22 cellular contexts compared by ENCODE assay signal in genomic region chr9:109290385-109290784, GRCh38. TPM values are rescaled to one million over a fixed set of nuclear protein-coding genes. Genes with fewer than 3 reads are reported as not detected.
A peak's percentile ranks its signal among the peaks of the same experiment; 100 is the strongest.
DNase-seq lines count a peak whose midpoint lies in the region; ATAC-seq, FAIRE-seq and TF ChIP-seq lines count a peak whose summit lies in the region.
"Had no signal": no experiment of that assay in that cellular context is flagged by ENCODE, and none has a peak within 500 bp of the region (broad histone marks: within the 10 kb centered on the region; RNA-seq: fewer than 3 reads in every experiment).

No MANE protein-coding gene starts in this region.

- H3K9me3 ChIP-seq in PC-9 (ENCODE audit: insufficient read depth, low read depth) (no peaks in the 10 kb centered on the region), pancreas (no peaks in the 10 kb centered on the region)
- H3K9me3 ChIP-seq: A549; BE2C; BLaER1 treated with 17β-estradiol and CSF1 and Interleukin-3, amounts not matched to agents 10 nM and 100 nM had no signal

- H3K4me1 ChIP-seq in PC-9 (replicated peaks; ENCODE audit: insufficient read depth) (peaks cover 32% of the 10 kb centered on the region), pancreas (peaks cover 42 to 57% (median 44%) of the 10 kb centered on the region in 3 donors)
- H3K4me1 ChIP-seq: BE2C; BLaER1 treated with 17β-estradiol and CSF1 and Interleukin-3, amounts not matched to agents 10 nM and 100 nM had no signal

- H3K27ac ChIP-seq in C4-2B, result peak overlapping the region; percentile 53; the same call in 1 of the 2 replicates
- peak overlapping the region; percentile 51 for H3K27ac ChIP-seq in PC-9
- H3K27ac ChIP-seq in pancreas, result peak overlapping the region in 3 of 4 donors; percentile 39 to 82 (median 80)
- H3K27ac ChIP-seq: A549; BLaER1 treated with 17β-estradiol and CSF1 and Interleukin-3, amounts not matched to agents 10 nM and 100 nM had no signal

- H3K9me3 Mint-ChIP-seq in type B pancreatic cell, result no peaks in the 10 kb centered on the region
- H3K9me3 Mint-ChIP-seq: CD4-positive, alpha-beta memory T cell; GM23338; H9 had no signal

- H3K4me3 ChIP-seq in PC-9 (no peak overlapping the region), pancreas (no peak overlapping the region)
- H3K4me3 ChIP-seq: A549; BLaER1 treated with 17β-estradiol and CSF1 and Interleukin-3, amounts not matched to agents 10 nM and 100 nM; GM23338 had no signal

- POLR2A ChIA-PET in PC-9 (lab: Charles Lee; ENCODE audit: unreplicated experiment), result interaction anchor here (0.6 kb wide), 1 partner anchor 94 kb away, joined by 38 read pairs; no protein-coding TSS in a partner anchor

- H3K36me3 Mint-ChIP-seq in type B pancreatic cell, result no peaks in the 10 kb centered on the region
- H3K36me3 Mint-ChIP-seq: CD4-positive, alpha-beta memory T cell had no signal

- H3K4me1 Mint-ChIP-seq in type B pancreatic cell (ENCODE audit: unreplicated experiment), result peaks cover 19% of the 10 kb centered on the region

- ATAC-seq in pancreas, result peak; percentile 59 to 74 (median 72)
- no peak for ATAC-seq in left lobe of liver
- ATAC-seq: A549, GM23338, HCT116 had no signal

- H3K27ac Mint-ChIP-seq in type B pancreatic cell, result peak overlapping the region; percentile 67
- H3K27ac Mint-ChIP-seq: CD4-positive, alpha-beta memory T cell had no signal

- CTCF ChIA-PET in PC-9 (lab: Charles Lee), result no interaction called here

- H3K4me3 Mint-ChIP-seq in type B pancreatic cell, result peak overlapping the region; percentile 29
- H3K4me3 Mint-ChIP-seq: CD4-positive, alpha-beta memory T cell; GM23338; H9 had no signal

- H3K36me3 ChIP-seq in PC-9 (ENCODE audit: low read depth) (no peaks in the 10 kb centered on the region), pancreas (no peaks in the 10 kb centered on the region)
- H3K36me3 ChIP-seq: BE2C; BLaER1 treated with 17β-estradiol and CSF1 and Interleukin-3, amounts not matched to agents 10 nM and 100 nM had no signal

- no peak for TF ChIP-seq CTCF in C4-2B (conservative IDR thresholded peaks at IDR 0.05)
- TF ChIP-seq CTCF in PC-9 (conservative IDR thresholded peaks at IDR 0.05), result no peak
- no peak for TF ChIP-seq CTCF in pancreas (IDR thresholded peaks at IDR 0.05)
- no peak for TF ChIP-seq CTCF in type B pancreatic cell (conservative IDR thresholded peaks at IDR 0.05)

- DNase-seq in PC-9 (no peak), pancreas (peak in 3 of 6 donors; percentile 48 to 70 (median 65)), type B pancreatic cell (ENCODE audit: extremely low spot score, unreplicated experiment) (no peak), HuH-7.5 (ENCODE audit: low spot score) (no peak), NCI-H2227 treated with DMSO at 0.1 percent for 48 hours (lab: John Stamatoyannopoulos, UW) (no peak), left lobe of liver (ENCODE audit: low spot score) (no peak)
- DNase-seq: 8988T; ACHN; AML-193; BE2C; Calu3; CD4-positive, alpha-beta memory T cell; COR-L47; GF-D8; H9 had no signal

- intact Hi-C loops in PC-9 (cut with micrococcal nuclease; ENCODE audit: unreplicated experiment) (no loop called here), pancreas (cut with DNase I) (no loop called here)

- H3K79me2 ChIP-seq in PC-9 (ENCODE audit: low read depth), result peaks cover 26% of the 10 kb centered on the region

- no peaks in the 10 kb centered on the region for H4K20me1 ChIP-seq in PC-9 (ENCODE audit: insufficient read depth)
- H4K20me1 ChIP-seq: BLaER1 treated with 17β-estradiol and CSF1 and Interleukin-3, amounts not matched to agents 10 nM and 100 nM had no signal

- no TSS peak for BruUV-seq in PC-9 (replicated peaks; lab: Mats Ljungman, UMichigan)

- H3F3A ChIP-seq in PC-9 (ENCODE audit: insufficient read depth, low read depth), result no peaks in the 10 kb centered on the region

- no peaks in the 10 kb centered on the region for H3K9me2 ChIP-seq in PC-9 (ENCODE audit: insufficient read depth)

- no peak for FAIRE-seq in pancreas (lab: Jason Lieb, UNC)
- FAIRE-seq: A549, GM12891, GM18507 had no signal

- no peaks in the 10 kb centered on the region for H3K27me3 ChIP-seq in PC-9 (ENCODE audit: insufficient read depth, low read depth)
- H3K27me3 ChIP-seq in pancreas, result no peaks in the 10 kb centered on the region
- H3K27me3 ChIP-seq: BE2C; BLaER1 treated with 17β-estradiol and CSF1 and Interleukin-3, amounts not matched to agents 10 nM and 100 nM had no signal

- no peak overlapping the region for H2AFZ ChIP-seq in PC-9
- H2AFZ ChIP-seq: GM23338 had no signal

- peak overlapping the region; percentile 20; the same call in 1 of the 2 replicates for H3K4me2 ChIP-seq in PC-9
- H3K4me2 ChIP-seq: A549; BLaER1 treated with 17β-estradiol and CSF1 and Interleukin-3, amounts not matched to agents 10 nM and 100 nM; GM23338 had no signal

- no peaks in the 10 kb centered on the region for H3K27me3 Mint-ChIP-seq in type B pancreatic cell

RNA-seq across cellular contexts. Expression of gene EPB41L4B, which starts 30.5 kb away (rescaled TPM):
- total RNA-seq in PC-9 (2021) (4.2 and 5.0 TPM in 2 replicates), pancreas (100 to 1,000 TPM in 1 of 6 donors, 10 to 100 TPM in 5; 78.5 to 122 (median 93.9) TPM), type B pancreatic cell (ENCODE audit: low replicate concordance) (14.4 and 29.1 TPM in 2 replicates), left lobe of liver (51.4 TPM)
- 10 to 100 TPM; 36.8 to 37.0 TPM for polyA plus RNA-seq in pancreas
- total RNA-seq: CD4-positive, alpha-beta memory T cell had no signal
- polyA plus RNA-seq: CD4-positive, alpha-beta memory T cell had no signal
